1 cellular context compared by ENCODE assay signal in the genomic region with DNA sequence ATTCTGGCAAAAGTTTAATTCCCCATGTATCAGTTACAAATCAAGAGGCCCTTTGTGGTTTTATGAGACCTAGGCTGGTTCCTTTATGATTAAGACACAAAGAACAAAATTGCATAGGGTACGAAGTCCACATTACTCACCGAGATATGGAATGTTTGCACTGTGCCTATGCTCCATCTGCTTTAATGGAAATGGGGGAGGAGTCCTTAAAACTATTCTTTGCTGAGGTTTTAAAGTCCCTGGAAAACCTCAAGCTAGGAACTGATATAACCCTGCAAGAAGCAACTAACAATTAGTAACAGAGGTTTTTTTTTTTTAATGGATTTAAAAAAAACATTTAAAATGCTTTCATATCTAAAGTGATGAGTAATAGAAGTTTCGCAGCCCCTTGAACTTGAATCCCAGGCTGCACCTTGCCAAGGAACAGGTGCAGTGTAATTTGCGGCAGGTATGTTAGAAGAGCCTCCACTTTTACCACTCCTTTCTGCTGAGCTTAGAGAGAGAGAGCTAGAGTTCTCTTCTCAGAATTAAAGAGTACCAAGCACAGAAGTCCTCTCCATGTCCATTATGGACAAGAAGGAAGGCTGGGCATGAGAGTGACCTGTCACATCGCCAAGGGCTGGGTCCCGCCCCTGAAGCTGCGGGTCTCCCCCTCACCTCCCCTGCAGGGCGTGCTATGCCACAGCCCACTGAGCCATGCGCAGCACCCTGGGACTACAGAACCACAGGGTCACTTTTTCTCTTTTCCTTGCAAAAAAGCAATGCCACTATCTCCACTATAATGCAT.
TF ChIP-seq lines count a peak whose summit lies in the region.

No MANE protein-coding gene starts in this region.

TF ChIP-seq in HepG2, 621 proteins besides CTCF, POLR2A, EP300 and RAD21 (continued from another document and continues in another):
- TF ChIP-seq ZNF12 (CRISPR knock-in tag; IDR thresholded peaks at IDR 0.05) (no peak), ZNF546 (CRISPR knock-in tag; conservative IDR thresholded peaks at IDR 0.05) (no peak), MZF1 (CRISPR knock-in tag; IDR thresholded peaks at IDR 0.05; ENCODE audit: borderline replicate concordance) (no peak), MYC (CRISPR knock-in tag; IDR thresholded peaks at IDR 0.05; ENCODE audit: borderline replicate concordance) (no peak), ZNF7 (CRISPR knock-in tag; IDR thresholded peaks at IDR 0.05) (no peak), ZEB1 (IDR thresholded peaks at IDR 0.05; ENCODE audit: insufficient replicate concordance, low read depth) (no peak), SYNCRIP (IDR thresholded peaks at IDR 0.05; ENCODE audit: insufficient read depth, low read depth, low read length) (no peak), TARDBP (CRISPR knock-in tag; IDR thresholded peaks at IDR 0.05) (peak; percentile 31; the same call in 1 of the 2 replicates), SOX6 (IDR thresholded peaks at IDR 0.05) (no peak), SOX6 (CRISPR knock-in tag; IDR thresholded peaks at IDR 0.05) (peak; percentile 94), ZNF124 (CRISPR knock-in tag; IDR thresholded peaks at IDR 0.05) (no peak), ZNF768 (CRISPR knock-in tag; IDR thresholded peaks at IDR 0.05) (peak; percentile 38; the same call in 1 of the 2 replicates), HOXD1 (CRISPR knock-in tag; IDR thresholded peaks at IDR 0.05) (no peak), ZNF484 (CRISPR knock-in tag; IDR thresholded peaks at IDR 0.05; ENCODE audit: borderline replicate concordance, low read depth) (no peak), ZKSCAN8 (CRISPR knock-in tag; IDR thresholded peaks at IDR 0.05; ENCODE audit: borderline replicate concordance) (no peak; the same call in 1 of the 2 replicates), ZNF550 (CRISPR knock-in tag; IDR thresholded peaks at IDR 0.05; ENCODE audit: borderline replicate concordance) (no peak), SNRNP70 (IDR thresholded peaks at IDR 0.05; ENCODE audit: low read depth, low read length) (no peak), NCOA2 (CRISPR knock-in tag; IDR thresholded peaks at IDR 0.05) (peak; percentile 89), PCBP2 (optimal IDR thresholded peaks at IDR 0.05; ENCODE audit: low read depth, low read length, poor library complexity, severe bottlenecking) (no peak), FOXA3 (CRISPR knock-in tag; IDR thresholded peaks at IDR 0.05) (peak; percentile 88), BRCA1 (CRISPR knock-in tag; IDR thresholded peaks at IDR 0.05) (0 out of 2 replicates have a peak, but pooled peaks have one; percentile 53), SALL2 (CRISPR knock-in tag; IDR thresholded peaks at IDR 0.05) (0 out of 2 replicates have a peak, but pooled peaks have one; percentile 41), STAG1 (CRISPR knock-in tag; IDR thresholded peaks at IDR 0.05) (no peak; the same call in 1 of the 2 replicates), ZSCAN29 (CRISPR knock-in tag; conservative IDR thresholded peaks at IDR 0.05) (no peak), SIX1 (CRISPR knock-in tag; IDR thresholded peaks at IDR 0.05; ENCODE audit: borderline replicate concordance) (peak; percentile 88), ZNF773 (CRISPR knock-in tag; IDR thresholded peaks at IDR 0.05; ENCODE audit: borderline replicate concordance) (no peak), NR3C1 (CRISPR knock-in tag; IDR thresholded peaks at IDR 0.05) (no peak), FIP1L1 (IDR thresholded peaks at IDR 0.05; ENCODE audit: borderline replicate concordance, insufficient read depth, low read depth, low read length) (no peak), ZNF296 (CRISPR knock-in tag; conservative IDR thresholded peaks at IDR 0.05) (no peak), EEA1 (CRISPR knock-in tag; IDR thresholded peaks at IDR 0.05; ENCODE audit: borderline replicate concordance) (no peak), FOXC1 (CRISPR knock-in tag; IDR thresholded peaks at IDR 0.05; ENCODE audit: borderline replicate concordance) (no peak; the same call in 1 of the 2 replicates), PCBP1 (IDR thresholded peaks at IDR 0.05; ENCODE audit: borderline replicate concordance, low read depth, low read length) (no peak), RNF2 (conservative IDR thresholded peaks at IDR 0.05; ENCODE audit: low read depth) (no peak), ATF7 (IDR thresholded peaks at IDR 0.05) (no peak), ATF7 (CRISPR knock-in tag; IDR thresholded peaks at IDR 0.05) (no peak), ZNF556 (CRISPR knock-in tag; IDR thresholded peaks at IDR 0.05; ENCODE audit: borderline replicate concordance) (no peak), ISL2 (CRISPR knock-in tag; IDR thresholded peaks at IDR 0.05) (peak; percentile 90), KDM6A (CRISPR knock-in tag; IDR thresholded peaks at IDR 0.05; ENCODE audit: low read depth) (peak; percentile 95), ZNF234 (CRISPR knock-in tag; conservative IDR thresholded peaks at IDR 0.05) (no peak), XRCC5 (optimal IDR thresholded peaks at IDR 0.05; ENCODE audit: low read length) (no peak), FOXA1 (IDR thresholded peaks at IDR 0.05) (no peak), FOXA1 (CRISPR knock-in tag; IDR thresholded peaks at IDR 0.05) (peak; percentile 64), ZFYVE20 (CRISPR knock-in tag; IDR thresholded peaks at IDR 0.05; ENCODE audit: borderline replicate concordance, low read depth) (no peak), DMAP1 (CRISPR knock-in tag; IDR thresholded peaks at IDR 0.05) (peak; percentile 62; the same call in 1 of the 2 replicates), PHF20 (CRISPR knock-in tag; IDR thresholded peaks at IDR 0.05) (no peak), RFXANK (CRISPR knock-in tag; IDR thresholded peaks at IDR 0.05) (no peak), AHR (CRISPR knock-in tag; IDR thresholded peaks at IDR 0.05) (no peak), CBX2 (IDR thresholded peaks at IDR 0.05; ENCODE audit: low read depth, low read length) (no peak), CBX2 (CRISPR knock-in tag; IDR thresholded peaks at IDR 0.05; ENCODE audit: low read depth) (no peak), SIX4 (CRISPR knock-in tag; IDR thresholded peaks at IDR 0.05) (peak; percentile 69), AKAP8 (CRISPR knock-in tag; IDR thresholded peaks at IDR 0.05) (no peak)
- TF ChIP-seq, protein P1, sequence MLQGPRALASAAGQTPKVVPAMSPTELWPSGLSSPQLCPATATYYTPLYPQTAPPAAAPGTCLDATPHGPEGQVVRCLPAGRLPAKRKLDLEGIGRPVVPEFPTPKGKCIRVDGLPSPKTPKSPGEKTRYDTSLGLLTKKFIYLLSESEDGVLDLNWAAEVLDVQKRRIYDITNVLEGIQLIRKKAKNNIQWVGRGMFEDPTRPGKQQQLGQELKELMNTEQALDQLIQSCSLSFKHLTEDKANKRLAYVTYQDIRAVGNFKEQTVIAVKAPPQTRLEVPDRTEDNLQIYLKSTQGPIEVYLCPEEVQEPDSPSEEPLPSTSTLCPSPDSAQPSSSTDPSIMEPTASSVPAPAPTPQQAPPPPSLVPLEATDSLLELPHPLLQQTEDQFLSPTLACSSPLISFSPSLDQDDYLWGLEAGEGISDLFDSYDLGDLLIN (CRISPR knock-in tag; IDR thresholded peaks at IDR 0.05; ENCODE audit: borderline replicate concordance) = no peak
- TF ChIP-seq, protein P2, sequence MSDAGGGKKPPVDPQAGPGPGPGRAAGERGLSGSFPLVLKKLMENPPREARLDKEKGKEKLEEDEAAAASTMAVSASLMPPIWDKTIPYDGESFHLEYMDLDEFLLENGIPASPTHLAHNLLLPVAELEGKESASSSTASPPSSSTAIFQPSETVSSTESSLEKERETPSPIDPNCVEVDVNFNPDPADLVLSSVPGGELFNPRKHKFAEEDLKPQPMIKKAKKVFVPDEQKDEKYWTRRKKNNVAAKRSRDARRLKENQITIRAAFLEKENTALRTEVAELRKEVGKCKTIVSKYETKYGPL (CRISPR knock-in tag; IDR thresholded peaks at IDR 0.05) = no peak
- TF ChIP-seq, protein P3, sequence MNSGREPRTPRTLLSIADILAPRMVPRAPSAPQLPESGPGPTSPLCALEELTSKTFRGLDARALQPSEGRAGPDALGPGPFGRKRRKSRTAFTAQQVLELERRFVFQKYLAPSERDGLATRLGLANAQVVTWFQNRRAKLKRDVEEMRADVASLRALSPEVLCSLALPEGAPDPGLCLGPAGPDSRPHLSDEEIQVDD (CRISPR knock-in tag; IDR thresholded peaks at IDR 0.05; ENCODE audit: borderline replicate concordance) = no peak
- TF ChIP-seq, protein P4, sequence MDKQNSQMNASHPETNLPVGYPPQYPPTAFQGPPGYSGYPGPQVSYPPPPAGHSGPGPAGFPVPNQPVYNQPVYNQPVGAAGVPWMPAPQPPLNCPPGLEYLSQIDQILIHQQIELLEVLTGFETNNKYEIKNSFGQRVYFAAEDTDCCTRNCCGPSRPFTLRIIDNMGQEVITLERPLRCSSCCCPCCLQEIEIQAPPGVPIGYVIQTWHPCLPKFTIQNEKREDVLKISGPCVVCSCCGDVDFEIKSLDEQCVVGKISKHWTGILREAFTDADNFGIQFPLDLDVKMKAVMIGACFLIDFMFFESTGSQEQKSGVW (CRISPR knock-in tag; IDR thresholded peaks at IDR 0.05; ENCODE audit: borderline replicate concordance) = no peak
- TF ChIP-seq, protein P5, sequence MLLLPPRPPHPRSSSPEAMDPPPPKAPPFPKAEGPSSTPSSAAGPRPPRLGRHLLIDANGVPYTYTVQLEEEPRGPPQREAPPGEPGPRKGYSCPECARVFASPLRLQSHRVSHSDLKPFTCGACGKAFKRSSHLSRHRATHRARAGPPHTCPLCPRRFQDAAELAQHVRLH (CRISPR knock-in tag; IDR thresholded peaks at IDR 0.05; ENCODE audit: borderline replicate concordance, low read depth) = no peak
- TF ChIP-seq, protein P6, sequence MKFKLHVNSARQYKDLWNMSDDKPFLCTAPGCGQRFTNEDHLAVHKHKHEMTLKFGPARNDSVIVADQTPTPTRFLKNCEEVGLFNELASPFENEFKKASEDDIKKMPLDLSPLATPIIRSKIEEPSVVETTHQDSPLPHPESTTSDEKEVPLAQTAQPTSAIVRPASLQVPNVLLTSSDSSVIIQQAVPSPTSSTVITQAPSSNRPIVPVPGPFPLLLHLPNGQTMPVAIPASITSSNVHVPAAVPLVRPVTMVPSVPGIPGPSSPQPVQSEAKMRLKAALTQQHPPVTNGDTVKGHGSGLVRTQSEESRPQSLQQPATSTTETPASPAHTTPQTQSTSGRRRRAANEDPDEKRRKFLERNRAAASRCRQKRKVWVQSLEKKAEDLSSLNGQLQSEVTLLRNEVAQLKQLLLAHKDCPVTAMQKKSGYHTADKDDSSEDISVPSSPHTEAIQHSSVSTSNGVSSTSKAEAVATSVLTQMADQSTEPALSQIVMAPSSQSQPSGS (CRISPR knock-in tag; IDR thresholded peaks at IDR 0.05) = peak; percentile 76; the same call in 1 of the 2 replicates
- TF ChIP-seq, protein P7, sequence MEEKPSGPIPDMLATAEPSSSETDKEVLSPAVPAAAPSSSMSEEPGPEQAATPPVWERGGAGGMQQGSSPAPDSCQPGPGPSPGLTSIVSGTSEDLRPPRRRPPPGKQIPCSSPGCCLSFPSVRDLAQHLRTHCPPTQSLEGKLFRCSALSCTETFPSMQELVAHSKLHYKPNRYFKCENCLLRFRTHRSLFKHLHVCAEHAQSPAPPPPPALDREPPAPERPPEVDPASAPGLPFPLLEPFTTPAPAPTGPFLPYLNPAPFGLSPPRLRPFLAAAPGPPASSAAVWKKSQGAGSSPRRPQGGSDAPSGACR (CRISPR knock-in tag; IDR thresholded peaks at IDR 0.05) = peak; percentile 37; the same call in 1 of the 2 replicates
- TF ChIP-seq, protein P8, sequence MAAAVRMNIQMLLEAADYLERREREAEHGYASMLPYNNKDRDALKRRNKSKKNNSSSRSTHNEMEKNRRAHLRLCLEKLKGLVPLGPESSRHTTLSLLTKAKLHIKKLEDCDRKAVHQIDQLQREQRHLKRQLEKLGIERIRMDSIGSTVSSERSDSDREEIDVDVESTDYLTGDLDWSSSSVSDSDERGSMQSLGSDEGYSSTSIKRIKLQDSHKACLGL (CRISPR knock-in tag; IDR thresholded peaks at IDR 0.05) = no peak
- TF ChIP-seq, protein P9, sequence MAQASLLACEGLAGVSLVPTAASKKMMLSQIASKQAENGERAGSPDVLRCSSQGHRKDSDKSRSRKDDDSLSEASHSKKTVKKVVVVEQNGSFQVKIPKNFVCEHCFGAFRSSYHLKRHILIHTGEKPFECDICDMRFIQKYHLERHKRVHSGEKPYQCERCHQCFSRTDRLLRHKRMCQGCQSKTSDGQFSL (CRISPR knock-in tag; IDR thresholded peaks at IDR 0.05) = no peak
- TF ChIP-seq, protein P10, sequence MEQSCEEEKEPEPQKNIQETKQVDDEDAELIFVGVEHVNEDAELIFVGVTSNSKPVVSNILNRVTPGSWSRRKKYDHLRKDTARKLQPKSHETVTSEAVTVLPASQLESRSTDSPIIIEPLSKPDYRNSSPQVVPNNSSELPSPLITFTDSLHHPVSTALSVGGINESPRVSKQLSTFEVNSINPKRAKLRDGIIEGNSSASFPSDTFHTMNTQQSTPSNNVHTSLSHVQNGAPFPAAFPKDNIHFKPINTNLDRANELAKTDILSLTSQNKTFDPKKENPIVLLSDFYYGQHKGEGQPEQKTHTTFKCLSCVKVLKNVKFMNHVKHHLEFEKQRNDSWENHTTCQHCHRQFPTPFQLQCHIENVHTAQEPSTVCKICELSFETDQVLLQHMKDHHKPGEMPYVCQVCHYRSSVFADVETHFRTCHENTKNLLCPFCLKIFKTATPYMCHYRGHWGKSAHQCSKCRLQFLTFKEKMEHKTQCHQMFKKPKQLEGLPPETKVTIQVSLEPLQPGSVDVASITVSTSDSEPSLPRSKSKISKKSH (CRISPR knock-in tag; IDR thresholded peaks at IDR 0.05; ENCODE audit: borderline replicate concordance) = no peak
- TF ChIP-seq, protein P11, sequence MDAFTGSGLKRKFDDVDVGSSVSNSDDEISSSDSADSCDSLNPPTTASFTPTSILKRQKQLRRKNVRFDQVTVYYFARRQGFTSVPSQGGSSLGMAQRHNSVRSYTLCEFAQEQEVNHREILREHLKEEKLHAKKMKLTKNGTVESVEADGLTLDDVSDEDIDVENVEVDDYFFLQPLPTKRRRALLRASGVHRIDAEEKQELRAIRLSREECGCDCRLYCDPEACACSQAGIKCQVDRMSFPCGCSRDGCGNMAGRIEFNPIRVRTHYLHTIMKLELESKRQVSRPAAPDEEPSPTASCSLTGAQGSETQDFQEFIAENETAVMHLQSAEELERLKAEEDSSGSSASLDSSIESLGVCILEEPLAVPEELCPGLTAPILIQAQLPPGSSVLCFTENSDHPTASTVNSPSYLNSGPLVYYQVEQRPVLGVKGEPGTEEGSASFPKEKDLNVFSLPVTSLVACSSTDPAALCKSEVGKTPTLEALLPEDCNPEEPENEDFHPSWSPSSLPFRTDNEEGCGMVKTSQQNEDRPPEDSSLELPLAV (CRISPR knock-in tag; conservative IDR thresholded peaks at IDR 0.05; ENCODE audit: low read depth) = no peak
- TF ChIP-seq, protein P12, sequence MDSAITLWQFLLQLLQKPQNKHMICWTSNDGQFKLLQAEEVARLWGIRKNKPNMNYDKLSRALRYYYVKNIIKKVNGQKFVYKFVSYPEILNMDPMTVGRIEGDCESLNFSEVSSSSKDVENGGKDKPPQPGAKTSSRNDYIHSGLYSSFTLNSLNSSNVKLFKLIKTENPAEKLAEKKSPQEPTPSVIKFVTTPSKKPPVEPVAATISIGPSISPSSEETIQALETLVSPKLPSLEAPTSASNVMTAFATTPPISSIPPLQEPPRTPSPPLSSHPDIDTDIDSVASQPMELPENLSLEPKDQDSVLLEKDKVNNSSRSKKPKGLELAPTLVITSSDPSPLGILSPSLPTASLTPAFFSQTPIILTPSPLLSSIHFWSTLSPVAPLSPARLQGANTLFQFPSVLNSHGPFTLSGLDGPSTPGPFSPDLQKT (CRISPR knock-in tag; IDR thresholded peaks at IDR 0.05; ENCODE audit: borderline replicate concordance) = no peak
